In genomic region chr9:18976368-18977238, GRCh38 we compare ENCODE assay signal across 1 cellular context.
TF ChIP-seq lines count a peak whose summit lies in the region.

No MANE protein-coding gene starts in this region.

TF ChIP-seq in H1, 55 proteins besides CTCF, POLR2A, EP300 and RAD21:
- TF ChIP-seq PHF8 (conservative IDR thresholded peaks at IDR 0.05; ENCODE audit: low read depth, low read length) (no peak), NANOG (IDR thresholded peaks at IDR 0.05; ENCODE audit: insufficient read depth, low read depth, low read length, poor library complexity, severe bottlenecking) (no peak), KDM4A (IDR thresholded peaks at IDR 0.05; ENCODE audit: low read depth, low read length, severe bottlenecking) (no peak), SAP30 (IDR thresholded peaks at IDR 0.05; ENCODE audit: insufficient read depth, insufficient replicate concordance, low read length) (no peak), SP4 (IDR thresholded peaks at IDR 0.05; ENCODE audit: low read length) (no peak), CHD7 (IDR thresholded peaks at IDR 0.05; ENCODE audit: insufficient replicate concordance, low read length) (no peak), SUZ12 (IDR thresholded peaks at IDR 0.05; ENCODE audit: low read length) (no peak), YY1 (IDR thresholded peaks at IDR 0.05; ENCODE audit: low read depth, low read length) (no peak), SP1 (IDR thresholded peaks at IDR 0.05; ENCODE audit: low read depth, low read length) (no peak), BRCA1 (IDR thresholded peaks at IDR 0.05; ENCODE audit: low read depth, low read length) (no peak), TAF1 (IDR thresholded peaks at IDR 0.05; ENCODE audit: low read depth, low read length) (no peak), MAX (IDR thresholded peaks at IDR 0.05) (no peak), CHD2 (IDR thresholded peaks at IDR 0.05; ENCODE audit: low read length) (no peak), HDAC6 (IDR thresholded peaks at IDR 0.05; ENCODE audit: low read depth, low read length) (no peak), CEBPB (IDR thresholded peaks at IDR 0.05; ENCODE audit: low read depth, low read length) (no peak)
